1 cellular context compared by ENCODE assay signal in genomic region chr12:113980537-113981337, GRCh38.
TF ChIP-seq lines count a peak whose summit lies in the region.

No MANE protein-coding gene starts in this region.

TF ChIP-seq in K562, 482 proteins besides CTCF, POLR2A, EP300 and RAD21 (continued from another document):
- TF ChIP-seq, protein P1, sequence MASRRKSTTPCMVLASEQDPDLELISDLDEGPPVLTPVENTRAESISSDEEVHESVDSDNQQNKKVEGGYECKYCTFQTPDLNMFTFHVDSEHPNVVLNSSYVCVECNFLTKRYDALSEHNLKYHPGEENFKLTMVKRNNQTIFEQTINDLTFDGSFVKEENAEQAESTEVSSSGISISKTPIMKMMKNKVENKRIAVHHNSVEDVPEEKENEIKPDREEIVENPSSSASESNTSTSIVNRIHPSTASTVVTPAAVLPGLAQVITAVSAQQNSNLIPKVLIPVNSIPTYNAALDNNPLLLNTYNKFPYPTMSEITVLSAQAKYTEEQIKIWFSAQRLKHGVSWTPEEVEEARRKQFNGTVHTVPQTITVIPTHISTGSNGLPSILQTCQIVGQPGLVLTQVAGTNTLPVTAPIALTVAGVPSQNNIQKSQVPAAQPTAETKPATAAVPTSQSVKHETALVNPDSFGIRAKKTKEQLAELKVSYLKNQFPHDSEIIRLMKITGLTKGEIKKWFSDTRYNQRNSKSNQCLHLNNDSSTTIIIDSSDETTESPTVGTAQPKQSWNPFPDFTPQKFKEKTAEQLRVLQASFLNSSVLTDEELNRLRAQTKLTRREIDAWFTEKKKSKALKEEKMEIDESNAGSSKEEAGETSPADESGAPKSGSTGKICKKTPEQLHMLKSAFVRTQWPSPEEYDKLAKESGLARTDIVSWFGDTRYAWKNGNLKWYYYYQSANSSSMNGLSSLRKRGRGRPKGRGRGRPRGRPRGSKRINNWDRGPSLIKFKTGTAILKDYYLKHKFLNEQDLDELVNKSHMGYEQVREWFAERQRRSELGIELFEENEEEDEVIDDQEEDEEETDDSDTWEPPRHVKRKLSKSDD (conservative IDR thresholded peaks at IDR 0.05; ENCODE audit: low read length), result no peak
- TF ChIP-seq SMARCC2 (IDR thresholded peaks at IDR 0.05; ENCODE audit: low read depth), result no peak
- TF ChIP-seq, protein P2, sequence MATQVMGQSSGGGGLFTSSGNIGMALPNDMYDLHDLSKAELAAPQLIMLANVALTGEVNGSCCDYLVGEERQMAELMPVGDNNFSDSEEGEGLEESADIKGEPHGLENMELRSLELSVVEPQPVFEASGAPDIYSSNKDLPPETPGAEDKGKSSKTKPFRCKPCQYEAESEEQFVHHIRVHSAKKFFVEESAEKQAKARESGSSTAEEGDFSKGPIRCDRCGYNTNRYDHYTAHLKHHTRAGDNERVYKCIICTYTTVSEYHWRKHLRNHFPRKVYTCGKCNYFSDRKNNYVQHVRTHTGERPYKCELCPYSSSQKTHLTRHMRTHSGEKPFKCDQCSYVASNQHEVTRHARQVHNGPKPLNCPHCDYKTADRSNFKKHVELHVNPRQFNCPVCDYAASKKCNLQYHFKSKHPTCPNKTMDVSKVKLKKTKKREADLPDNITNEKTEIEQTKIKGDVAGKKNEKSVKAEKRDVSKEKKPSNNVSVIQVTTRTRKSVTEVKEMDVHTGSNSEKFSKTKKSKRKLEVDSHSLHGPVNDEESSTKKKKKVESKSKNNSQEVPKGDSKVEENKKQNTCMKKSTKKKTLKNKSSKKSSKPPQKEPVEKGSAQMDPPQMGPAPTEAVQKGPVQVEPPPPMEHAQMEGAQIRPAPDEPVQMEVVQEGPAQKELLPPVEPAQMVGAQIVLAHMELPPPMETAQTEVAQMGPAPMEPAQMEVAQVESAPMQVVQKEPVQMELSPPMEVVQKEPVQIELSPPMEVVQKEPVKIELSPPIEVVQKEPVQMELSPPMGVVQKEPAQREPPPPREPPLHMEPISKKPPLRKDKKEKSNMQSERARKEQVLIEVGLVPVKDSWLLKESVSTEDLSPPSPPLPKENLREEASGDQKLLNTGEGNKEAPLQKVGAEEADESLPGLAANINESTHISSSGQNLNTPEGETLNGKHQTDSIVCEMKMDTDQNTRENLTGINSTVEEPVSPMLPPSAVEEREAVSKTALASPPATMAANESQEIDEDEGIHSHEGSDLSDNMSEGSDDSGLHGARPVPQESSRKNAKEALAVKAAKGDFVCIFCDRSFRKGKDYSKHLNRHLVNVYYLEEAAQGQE (CRISPR knock-in tag; IDR thresholded peaks at IDR 0.05; ENCODE audit: low read depth), result no peak
- TF ChIP-seq ZNF3 (CRISPR knock-in tag; IDR thresholded peaks at IDR 0.05), result no peak
- TF ChIP-seq ZFPM2 (CRISPR knock-in tag; IDR thresholded peaks at IDR 0.05), result 0 out of 2 replicates have a peak, but pooled peaks have one; percentile 22
- TF ChIP-seq ZNF12 (CRISPR knock-in tag; IDR thresholded peaks at IDR 0.05), result no peak
- no peak for TF ChIP-seq THRAP3 (IDR thresholded peaks at IDR 0.05; ENCODE audit: borderline replicate concordance)
- TF ChIP-seq, protein P3, sequence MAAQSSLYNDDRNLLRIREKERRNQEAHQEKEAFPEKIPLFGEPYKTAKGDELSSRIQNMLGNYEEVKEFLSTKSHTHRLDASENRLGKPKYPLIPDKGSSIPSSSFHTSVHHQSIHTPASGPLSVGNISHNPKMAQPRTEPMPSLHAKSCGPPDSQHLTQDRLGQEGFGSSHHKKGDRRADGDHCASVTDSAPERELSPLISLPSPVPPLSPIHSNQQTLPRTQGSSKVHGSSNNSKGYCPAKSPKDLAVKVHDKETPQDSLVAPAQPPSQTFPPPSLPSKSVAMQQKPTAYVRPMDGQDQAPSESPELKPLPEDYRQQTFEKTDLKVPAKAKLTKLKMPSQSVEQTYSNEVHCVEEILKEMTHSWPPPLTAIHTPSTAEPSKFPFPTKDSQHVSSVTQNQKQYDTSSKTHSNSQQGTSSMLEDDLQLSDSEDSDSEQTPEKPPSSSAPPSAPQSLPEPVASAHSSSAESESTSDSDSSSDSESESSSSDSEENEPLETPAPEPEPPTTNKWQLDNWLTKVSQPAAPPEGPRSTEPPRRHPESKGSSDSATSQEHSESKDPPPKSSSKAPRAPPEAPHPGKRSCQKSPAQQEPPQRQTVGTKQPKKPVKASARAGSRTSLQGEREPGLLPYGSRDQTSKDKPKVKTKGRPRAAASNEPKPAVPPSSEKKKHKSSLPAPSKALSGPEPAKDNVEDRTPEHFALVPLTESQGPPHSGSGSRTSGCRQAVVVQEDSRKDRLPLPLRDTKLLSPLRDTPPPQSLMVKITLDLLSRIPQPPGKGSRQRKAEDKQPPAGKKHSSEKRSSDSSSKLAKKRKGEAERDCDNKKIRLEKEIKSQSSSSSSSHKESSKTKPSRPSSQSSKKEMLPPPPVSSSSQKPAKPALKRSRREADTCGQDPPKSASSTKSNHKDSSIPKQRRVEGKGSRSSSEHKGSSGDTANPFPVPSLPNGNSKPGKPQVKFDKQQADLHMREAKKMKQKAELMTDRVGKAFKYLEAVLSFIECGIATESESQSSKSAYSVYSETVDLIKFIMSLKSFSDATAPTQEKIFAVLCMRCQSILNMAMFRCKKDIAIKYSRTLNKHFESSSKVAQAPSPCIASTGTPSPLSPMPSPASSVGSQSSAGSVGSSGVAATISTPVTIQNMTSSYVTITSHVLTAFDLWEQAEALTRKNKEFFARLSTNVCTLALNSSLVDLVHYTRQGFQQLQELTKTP (IDR thresholded peaks at IDR 0.05; ENCODE audit: low read depth in 1 of 2, partially characterized antibody in 2 of 2), result no peak
- no peak for TF ChIP-seq HDGF (IDR thresholded peaks at IDR 0.05)
- TF ChIP-seq, protein P4, sequence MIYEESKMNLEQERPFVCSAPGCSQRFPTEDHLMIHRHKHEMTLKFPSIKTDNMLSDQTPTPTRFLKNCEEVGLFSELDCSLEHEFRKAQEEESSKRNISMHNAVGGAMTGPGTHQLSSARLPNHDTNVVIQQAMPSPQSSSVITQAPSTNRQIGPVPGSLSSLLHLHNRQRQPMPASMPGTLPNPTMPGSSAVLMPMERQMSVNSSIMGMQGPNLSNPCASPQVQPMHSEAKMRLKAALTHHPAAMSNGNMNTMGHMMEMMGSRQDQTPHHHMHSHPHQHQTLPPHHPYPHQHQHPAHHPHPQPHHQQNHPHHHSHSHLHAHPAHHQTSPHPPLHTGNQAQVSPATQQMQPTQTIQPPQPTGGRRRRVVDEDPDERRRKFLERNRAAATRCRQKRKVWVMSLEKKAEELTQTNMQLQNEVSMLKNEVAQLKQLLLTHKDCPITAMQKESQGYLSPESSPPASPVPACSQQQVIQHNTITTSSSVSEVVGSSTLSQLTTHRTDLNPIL (CRISPR knock-in tag; IDR thresholded peaks at IDR 0.05), result no peak
- TF ChIP-seq RBM39 (optimal IDR thresholded peaks at IDR 0.05; ENCODE audit: low read depth, low read length), result no peak
- peak; percentile 69; the same call in 1 of the 2 replicates for TF ChIP-seq CC2D1A (IDR thresholded peaks at IDR 0.05)
- TF ChIP-seq IFI16 (CRISPR knock-in tag; IDR thresholded peaks at IDR 0.05), result no peak
- no peak for TF ChIP-seq JUND (IDR thresholded peaks at IDR 0.05; ENCODE audit: borderline replicate concordance, low read depth, low read length)
- TF ChIP-seq JUND (tag; IDR thresholded peaks at IDR 0.05; ENCODE audit: borderline replicate concordance, low read depth, low read length), result no peak
- TF ChIP-seq FOXK1 (CRISPR knock-in tag; IDR thresholded peaks at IDR 0.05; ENCODE audit: borderline replicate concordance), result no peak
- no peak for TF ChIP-seq PRPF4 (IDR thresholded peaks at IDR 0.05; ENCODE audit: insufficient read depth, low read depth, low read length, poor library complexity, severe bottlenecking)
- TF ChIP-seq BCLAF1 (IDR thresholded peaks at IDR 0.05; ENCODE audit: borderline replicate concordance in 1 of 2, control insufficient read depth in 1 of 2, low read depth in 2 of 2, low read length in 1 of 2), result no peak
- no peak for TF ChIP-seq SREBF1 (IDR thresholded peaks at IDR 0.05; ENCODE audit: borderline replicate concordance, low read depth, low read length)
- no peak for TF ChIP-seq HIVEP1 (CRISPR knock-in tag; IDR thresholded peaks at IDR 0.05)
- TF ChIP-seq RERE (CRISPR knock-in tag; IDR thresholded peaks at IDR 0.05; ENCODE audit: borderline replicate concordance), result no peak
- TF ChIP-seq, protein P5, sequence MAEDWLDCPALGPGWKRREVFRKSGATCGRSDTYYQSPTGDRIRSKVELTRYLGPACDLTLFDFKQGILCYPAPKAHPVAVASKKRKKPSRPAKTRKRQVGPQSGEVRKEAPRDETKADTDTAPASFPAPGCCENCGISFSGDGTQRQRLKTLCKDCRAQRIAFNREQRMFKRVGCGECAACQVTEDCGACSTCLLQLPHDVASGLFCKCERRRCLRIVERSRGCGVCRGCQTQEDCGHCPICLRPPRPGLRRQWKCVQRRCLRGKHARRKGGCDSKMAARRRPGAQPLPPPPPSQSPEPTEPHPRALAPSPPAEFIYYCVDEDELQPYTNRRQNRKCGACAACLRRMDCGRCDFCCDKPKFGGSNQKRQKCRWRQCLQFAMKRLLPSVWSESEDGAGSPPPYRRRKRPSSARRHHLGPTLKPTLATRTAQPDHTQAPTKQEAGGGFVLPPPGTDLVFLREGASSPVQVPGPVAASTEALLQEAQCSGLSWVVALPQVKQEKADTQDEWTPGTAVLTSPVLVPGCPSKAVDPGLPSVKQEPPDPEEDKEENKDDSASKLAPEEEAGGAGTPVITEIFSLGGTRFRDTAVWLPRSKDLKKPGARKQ (CRISPR knock-in tag; IDR thresholded peaks at IDR 0.05), result no peak
- TF ChIP-seq ZNF766 (CRISPR knock-in tag; conservative IDR thresholded peaks at IDR 0.05), result no peak
- no peak for TF ChIP-seq ZNF224 (CRISPR knock-in tag; IDR thresholded peaks at IDR 0.05)
- TF ChIP-seq MXI1 (IDR thresholded peaks at IDR 0.05; ENCODE audit: low read depth, low read length), result no peak
- TF ChIP-seq RB1 (IDR thresholded peaks at IDR 0.05; ENCODE audit: low read depth), result peak; percentile 45; the same call in 1 of the 2 replicates
TF ChIP-seq in K562: peak in this region for 10.
